In the genomic region with DNA sequence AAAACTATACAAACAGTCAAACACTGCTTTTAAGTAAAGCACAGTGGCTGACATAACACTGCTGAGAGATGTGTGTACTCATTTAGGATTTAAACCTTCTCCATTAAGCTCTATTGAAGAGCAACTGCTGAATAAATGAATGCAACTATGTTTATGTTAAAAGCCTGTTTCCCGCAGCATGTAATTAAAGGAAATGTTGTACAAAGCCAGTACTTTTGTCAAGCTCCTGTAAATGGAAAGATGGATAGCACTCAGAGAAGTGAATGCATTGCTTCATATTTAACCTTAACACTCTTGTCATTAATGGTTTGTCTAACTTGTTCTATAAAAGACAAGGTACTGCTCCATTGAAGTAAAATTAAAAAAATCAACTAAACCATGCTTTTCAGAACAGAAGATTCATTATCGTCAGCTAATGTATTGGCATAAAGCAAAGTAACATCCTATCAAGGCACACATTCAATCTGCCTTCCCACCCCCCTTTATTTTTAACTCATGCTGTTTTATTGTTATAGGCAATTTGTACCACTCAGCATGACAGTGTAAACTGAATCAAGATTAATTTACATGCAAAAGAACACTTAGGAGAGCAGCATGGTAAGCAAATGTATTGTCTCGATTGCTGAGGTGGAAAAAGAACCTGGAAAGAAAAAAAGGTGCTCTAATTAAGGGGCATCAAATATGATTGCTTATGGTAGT, we compare ENCODE assay signal across 1 cellular context.
TF ChIP-seq lines count a peak whose summit lies in the region.

No MANE protein-coding gene starts in this region.

TF ChIP-seq in GM12878, 131 proteins besides CTCF, POLR2A, EP300 and RAD21 (continued from another document):
- TF ChIP-seq, protein P1, sequence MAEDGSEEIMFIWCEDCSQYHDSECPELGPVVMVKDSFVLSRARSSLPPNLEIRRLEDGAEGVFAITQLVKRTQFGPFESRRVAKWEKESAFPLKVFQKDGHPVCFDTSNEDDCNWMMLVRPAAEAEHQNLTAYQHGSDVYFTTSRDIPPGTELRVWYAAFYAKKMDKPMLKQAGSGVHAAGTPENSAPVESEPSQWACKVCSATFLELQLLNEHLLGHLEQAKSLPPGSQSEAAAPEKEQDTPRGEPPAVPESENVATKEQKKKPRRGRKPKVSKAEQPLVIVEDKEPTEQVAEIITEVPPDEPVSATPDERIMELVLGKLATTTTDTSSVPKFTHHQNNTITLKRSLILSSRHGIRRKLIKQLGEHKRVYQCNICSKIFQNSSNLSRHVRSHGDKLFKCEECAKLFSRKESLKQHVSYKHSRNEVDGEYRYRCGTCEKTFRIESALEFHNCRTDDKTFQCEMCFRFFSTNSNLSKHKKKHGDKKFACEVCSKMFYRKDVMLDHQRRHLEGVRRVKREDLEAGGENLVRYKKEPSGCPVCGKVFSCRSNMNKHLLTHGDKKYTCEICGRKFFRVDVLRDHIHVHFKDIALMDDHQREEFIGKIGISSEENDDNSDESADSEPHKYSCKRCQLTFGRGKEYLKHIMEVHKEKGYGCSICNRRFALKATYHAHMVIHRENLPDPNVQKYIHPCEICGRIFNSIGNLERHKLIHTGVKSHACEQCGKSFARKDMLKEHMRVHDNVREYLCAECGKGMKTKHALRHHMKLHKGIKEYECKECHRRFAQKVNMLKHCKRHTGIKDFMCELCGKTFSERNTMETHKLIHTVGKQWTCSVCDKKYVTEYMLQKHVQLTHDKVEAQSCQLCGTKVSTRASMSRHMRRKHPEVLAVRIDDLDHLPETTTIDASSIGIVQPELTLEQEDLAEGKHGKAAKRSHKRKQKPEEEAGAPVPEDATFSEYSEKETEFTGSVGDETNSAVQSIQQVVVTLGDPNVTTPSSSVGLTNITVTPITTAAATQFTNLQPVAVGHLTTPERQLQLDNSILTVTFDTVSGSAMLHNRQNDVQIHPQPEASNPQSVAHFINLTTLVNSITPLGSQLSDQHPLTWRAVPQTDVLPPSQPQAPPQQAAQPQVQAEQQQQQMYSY (CRISPR knock-in tag; IDR thresholded peaks at IDR 0.05), result no peak
- no peak for TF ChIP-seq NR2F1 (conservative IDR thresholded peaks at IDR 0.05)
- TF ChIP-seq ATF3 (IDR thresholded peaks at IDR 0.05; ENCODE audit: borderline replicate concordance, extremely low read depth, low read depth, low read length), result no peak
- TF ChIP-seq NFXL1 (IDR thresholded peaks at IDR 0.05; ENCODE audit: borderline replicate concordance), result no peak
- TF ChIP-seq, protein P2, sequence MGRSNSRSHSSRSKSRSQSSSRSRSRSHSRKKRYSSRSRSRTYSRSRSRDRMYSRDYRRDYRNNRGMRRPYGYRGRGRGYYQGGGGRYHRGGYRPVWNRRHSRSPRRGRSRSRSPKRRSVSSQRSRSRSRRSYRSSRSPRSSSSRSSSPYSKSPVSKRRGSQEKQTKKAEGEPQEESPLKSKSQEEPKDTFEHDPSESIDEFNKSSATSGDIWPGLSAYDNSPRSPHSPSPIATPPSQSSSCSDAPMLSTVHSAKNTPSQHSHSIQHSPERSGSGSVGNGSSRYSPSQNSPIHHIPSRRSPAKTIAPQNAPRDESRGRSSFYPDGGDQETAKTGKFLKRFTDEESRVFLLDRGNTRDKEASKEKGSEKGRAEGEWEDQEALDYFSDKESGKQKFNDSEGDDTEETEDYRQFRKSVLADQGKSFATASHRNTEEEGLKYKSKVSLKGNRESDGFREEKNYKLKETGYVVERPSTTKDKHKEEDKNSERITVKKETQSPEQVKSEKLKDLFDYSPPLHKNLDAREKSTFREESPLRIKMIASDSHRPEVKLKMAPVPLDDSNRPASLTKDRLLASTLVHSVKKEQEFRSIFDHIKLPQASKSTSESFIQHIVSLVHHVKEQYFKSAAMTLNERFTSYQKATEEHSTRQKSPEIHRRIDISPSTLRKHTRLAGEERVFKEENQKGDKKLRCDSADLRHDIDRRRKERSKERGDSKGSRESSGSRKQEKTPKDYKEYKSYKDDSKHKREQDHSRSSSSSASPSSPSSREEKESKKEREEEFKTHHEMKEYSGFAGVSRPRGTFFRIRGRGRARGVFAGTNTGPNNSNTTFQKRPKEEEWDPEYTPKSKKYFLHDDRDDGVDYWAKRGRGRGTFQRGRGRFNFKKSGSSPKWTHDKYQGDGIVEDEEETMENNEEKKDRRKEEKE (IDR thresholded peaks at IDR 0.05), result no peak
- no peak for TF ChIP-seq LARP7 (IDR thresholded peaks at IDR 0.05)
- no peak for TF ChIP-seq KDM1A (IDR thresholded peaks at IDR 0.05; ENCODE audit: borderline replicate concordance)
- no peak for TF ChIP-seq RB1 (IDR thresholded peaks at IDR 0.05; ENCODE audit: borderline replicate concordance)
- TF ChIP-seq ZBED1 (IDR thresholded peaks at IDR 0.05; ENCODE audit: borderline replicate concordance), result no peak
- no peak for TF ChIP-seq ETV6 (conservative IDR thresholded peaks at IDR 0.05 in 1 of 2, IDR thresholded peaks at IDR 0.05 in 1 of 2; ENCODE audit: borderline replicate concordance in 1 of 2, low read depth in 1 of 2)
- TF ChIP-seq, protein P3, sequence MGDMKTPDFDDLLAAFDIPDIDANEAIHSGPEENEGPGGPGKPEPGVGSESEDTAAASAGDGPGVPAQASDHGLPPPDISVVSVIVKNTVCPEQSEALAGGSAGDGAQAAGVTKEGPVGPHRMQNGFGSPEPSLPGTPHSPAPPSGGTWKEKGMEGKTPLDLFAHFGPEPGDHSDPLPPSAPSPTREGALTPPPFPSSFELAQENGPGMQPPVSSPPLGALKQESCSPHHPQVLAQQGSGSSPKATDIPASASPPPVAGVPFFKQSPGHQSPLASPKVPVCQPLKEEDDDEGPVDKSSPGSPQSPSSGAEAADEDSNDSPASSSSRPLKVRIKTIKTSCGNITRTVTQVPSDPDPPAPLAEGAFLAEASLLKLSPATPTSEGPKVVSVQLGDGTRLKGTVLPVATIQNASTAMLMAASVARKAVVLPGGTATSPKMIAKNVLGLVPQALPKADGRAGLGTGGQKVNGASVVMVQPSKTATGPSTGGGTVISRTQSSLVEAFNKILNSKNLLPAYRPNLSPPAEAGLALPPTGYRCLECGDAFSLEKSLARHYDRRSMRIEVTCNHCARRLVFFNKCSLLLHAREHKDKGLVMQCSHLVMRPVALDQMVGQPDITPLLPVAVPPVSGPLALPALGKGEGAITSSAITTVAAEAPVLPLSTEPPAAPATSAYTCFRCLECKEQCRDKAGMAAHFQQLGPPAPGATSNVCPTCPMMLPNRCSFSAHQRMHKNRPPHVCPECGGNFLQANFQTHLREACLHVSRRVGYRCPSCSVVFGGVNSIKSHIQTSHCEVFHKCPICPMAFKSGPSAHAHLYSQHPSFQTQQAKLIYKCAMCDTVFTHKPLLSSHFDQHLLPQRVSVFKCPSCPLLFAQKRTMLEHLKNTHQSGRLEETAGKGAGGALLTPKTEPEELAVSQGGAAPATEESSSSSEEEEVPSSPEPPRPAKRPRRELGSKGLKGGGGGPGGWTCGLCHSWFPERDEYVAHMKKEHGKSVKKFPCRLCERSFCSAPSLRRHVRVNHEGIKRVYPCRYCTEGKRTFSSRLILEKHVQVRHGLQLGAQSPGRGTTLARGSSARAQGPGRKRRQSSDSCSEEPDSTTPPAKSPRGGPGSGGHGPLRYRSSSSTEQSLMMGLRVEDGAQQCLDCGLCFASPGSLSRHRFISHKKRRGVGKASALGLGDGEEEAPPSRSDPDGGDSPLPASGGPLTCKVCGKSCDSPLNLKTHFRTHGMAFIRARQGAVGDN (IDR thresholded peaks at IDR 0.05), result no peak
